In the genomic region with DNA sequence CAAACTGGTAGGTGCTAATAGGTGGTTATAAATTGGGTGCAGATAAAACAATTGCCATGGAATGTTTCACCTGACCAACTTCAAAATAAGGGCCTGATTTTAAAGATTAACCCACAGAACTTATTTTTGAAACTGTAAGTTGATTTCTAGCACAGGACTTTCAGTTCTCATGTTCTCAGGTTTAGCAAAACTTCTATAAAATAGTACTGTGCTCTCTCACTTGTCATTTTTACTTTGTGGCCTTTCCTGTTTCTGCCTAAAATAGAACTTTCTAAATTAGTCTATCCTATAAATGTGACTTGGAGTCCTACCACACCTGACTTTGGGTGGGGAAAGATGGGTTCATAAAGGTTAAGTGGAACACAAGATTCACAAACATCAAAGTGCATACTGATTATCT, we compare ENCODE assay signal across 10 cellular contexts. TPM values are rescaled to one million over a fixed set of nuclear protein-coding genes. Genes with fewer than 3 reads are reported as not detected.
DNase-seq lines count a peak whose midpoint lies in the region; ATAC-seq and TF ChIP-seq lines count a peak whose summit lies in the region.
"Had no signal": no experiment of that assay in that cellular context is flagged by ENCODE, and none has a peak within 500 bp of the region (broad histone marks: within the 10 kb centered on the region; RNA-seq: fewer than 3 reads in every experiment).

No MANE protein-coding gene starts in this region.

- intact Hi-C loops in natural killer cell (cut with micrococcal nuclease): no loop called here
- intact Hi-C loops in vagina (cut with DNase I): loop anchor here (5.0 kb wide), 1 partner anchor 62 kb away; no protein-coding TSS in a partner anchor

- H3K36me3 ChIP-seq in vagina: no peaks in the 10 kb centered on the region

- peak; percentile 44 to 46 for ATAC-seq in activated CD4-positive, CD25-positive, alpha-beta regulatory T cell treated with anti-CD3 and anti-CD28 coated beads, Interleukin-2, amount 50 U/mL, for 24 hours
- ATAC-seq in GM21619 (IDR thresholded peaks at IDR 0.05; ENCODE audit: unreplicated experiment) (peak; percentile 58), HG03442 (IDR thresholded peaks at IDR 0.05; ENCODE audit: unreplicated experiment) (peak; percentile 44), natural killer cell (no peak)
- ATAC-seq: A549 had no signal

- no peaks in the 10 kb centered on the region for H3K9me3 Mint-ChIP-seq in natural killer cell
- H3K9me3 Mint-ChIP-seq: dendritic cell treated with granulocyte-macrophage colony-stimulating factor and Interleukin-4, amounts not matched to agents 40 ng/mL and 50 ng/mL, for 4 days had no signal

- no peaks in the 10 kb centered on the region for H3K9me3 ChIP-seq in vagina
- H3K9me3 ChIP-seq: A549 had no signal

- no peaks in the 10 kb centered on the region for H3K27me3 Mint-ChIP-seq in natural killer cell (ENCODE audit: low read depth in 2 of 2)
- H3K27me3 Mint-ChIP-seq: dendritic cell treated with granulocyte-macrophage colony-stimulating factor and Interleukin-4, amounts not matched to agents 40 ng/mL and 50 ng/mL, for 4 days had no signal

- no peak overlapping the region for H3K4me3 ChIP-seq in vagina
- H3K4me3 ChIP-seq: A549 had no signal

- DNase-seq in activated CD4-positive, CD25-positive, alpha-beta regulatory T cell (lab: John Stamatoyannopoulos, UW): no peak
- no peak for DNase-seq in natural killer cell
- DNase-seq in kidney glomerular epithelial cell (lab: John Stamatoyannopoulos, UW): no peak
- DNase-seq in vagina (ENCODE audit: extremely low spot score in 2 of 2): no peak
- no peak for DNase-seq in NCI-H146 (lab: John Stamatoyannopoulos, UW)

- no peaks in the 10 kb centered on the region for H3K27me3 ChIP-seq in vagina

- no peak for TF ChIP-seq POLR2A in vagina (IDR thresholded peaks at IDR 0.05)

- H3K4me1 ChIP-seq in vagina: no peaks in the 10 kb centered on the region
- H3K4me1 ChIP-seq: A549 had no signal

- TF ChIP-seq CTCF in natural killer cell (IDR thresholded peaks at IDR 0.05): no peak
- no peak for TF ChIP-seq CTCF in vagina (IDR thresholded peaks at IDR 0.05)

- H3K4me3 Mint-ChIP-seq in natural killer cell: peak overlapping the region; percentile 82
- H3K4me3 Mint-ChIP-seq: dendritic cell treated with granulocyte-macrophage colony-stimulating factor and Interleukin-4, amounts not matched to agents 40 ng/mL and 50 ng/mL, for 4 days had no signal

- H3K27ac Mint-ChIP-seq in natural killer cell: peak overlapping the region; percentile 56 to 75
- H3K27ac Mint-ChIP-seq: dendritic cell treated with granulocyte-macrophage colony-stimulating factor and Interleukin-4, amounts not matched to agents 40 ng/mL and 50 ng/mL, for 4 days had no signal

- no peaks in the 10 kb centered on the region for H3K36me3 Mint-ChIP-seq in natural killer cell

- peaks cover 62 to 68% of the 10 kb centered on the region in 2 donors for H3K4me1 Mint-ChIP-seq in natural killer cell

- H3K27ac ChIP-seq in vagina: no peak overlapping the region
- H3K27ac ChIP-seq: A549 had no signal

RNA-seq across cellular contexts. Expression of a gene that starts 38.8 kb away (rescaled TPM):
- 1 to 10 TPM in 1 of 3 donors, under 1 TPM in 2; 0.56 to 4.0 (median 0.59) TPM for total RNA-seq in natural killer cell
- 3.2 TPM for total RNA-seq in vagina

Comparison
In these comparisons a context has a peak if more than half of its experiments do, and no peak if none do; other contexts are left out.
1. ATAC-seq: peak in activated CD4-positive, CD25-positive, alpha-beta regulatory T cell treated with anti-CD3 and anti-CD28 coated beads, Interleukin-2, amount 50 U/mL, for 24 hours (2 of 2), GM21619 (single experiment) and HG03442 (single experiment); none in natural killer cell (0 of 3).